Comparison of ENCODE assay signal across 33 cellular contexts in genomic region chr16:28589069-28589468, GRCh38. TPM values are rescaled to one million over a fixed set of nuclear protein-coding genes. Genes with fewer than 3 reads are reported as not detected.
"Had no signal": no experiment of that assay in that cellular context is flagged by ENCODE, and none has a peak within 500 bp of the region (broad histone marks: within the 10 kb centered on the region; RNA-seq: fewer than 3 reads in every experiment).

No MANE protein-coding gene starts in this region.

- H3K9me3 Mint-ChIP-seq: mesothelial cell of epicardium, naive B cell, nephron, neural progenitor cell, type B pancreatic cell had no signal

- H2AFZ ChIP-seq: neural progenitor cell had no signal

- H3K27me3 Mint-ChIP-seq: naive B cell, type B pancreatic cell had no signal

- DNase-seq: dorsolateral prefrontal cortex; effector CD4-positive, alpha-beta T cell; foreskin fibroblast; gastrocnemius medialis; head of caudate nucleus; mesenchymal stem cell; mucosa of descending colon; naive B cell; stimulated activated CD4-positive, alpha-beta T cell treated with anti-CD3 and anti-CD28 coated beads, Interleukin-12 subunit alpha, Interleukin-12 subunit beta, amount 100 ng/mL, for 4 hours; stimulated activated CD4-positive, alpha-beta T cell treated with anti-CD3 and anti-CD28 coated beads, Interleukin-1b, Interleukin-23, amount 100 ng/mL, for 48 hours; stimulated activated CD4-positive, alpha-beta T cell treated with anti-CD3 and anti-CD28 coated beads, Interleukin-4, amount 100 ng/mL, for 1 hour; stimulated activated CD8-positive, alpha-beta memory T cell treated with anti-CD3 and anti-CD28 coated beads, Interleukin-4, amount 100 ng/mL, for 48 hours; stimulated activated naive CD8-positive, alpha-beta T cell treated with anti-CD3 and anti-CD28 coated beads, Interleukin-15, Interleukin-2, amounts not matched to agents 100 U/mL and 50 U/mL, for 24 hours; substantia nigra; testis; tibial artery had no signal

- H3K27ac ChIP-seq: dorsolateral prefrontal cortex, epithelial cell of prostate, gastrocnemius medialis, neural progenitor cell, prostate gland, right atrium auricular region, testis, tibial artery had no signal

- H3K4me3 ChIP-seq: dorsolateral prefrontal cortex, gastrocnemius medialis, mucosa of descending colon, neural progenitor cell, prostate gland, right atrium auricular region, smooth muscle cell, testis, tibial artery had no signal

- H3K27me3 ChIP-seq: dorsolateral prefrontal cortex, gastrocnemius medialis, neural progenitor cell, right atrium auricular region, testis, tibial artery had no signal

- H3K4me3 Mint-ChIP-seq: mesothelial cell of epicardium, nephron, neural progenitor cell, type B pancreatic cell had no signal

- H3K27ac Mint-ChIP-seq: mesothelial cell of epicardium, nephron, neural progenitor cell, type B pancreatic cell had no signal

- H3K4me1 ChIP-seq: gastrocnemius medialis, neural progenitor cell, prostate gland, right atrium auricular region, tibial artery had no signal

- H3K36me3 ChIP-seq: neural progenitor cell had no signal

- H3K4me2 ChIP-seq: neural progenitor cell, smooth muscle cell had no signal

- ATAC-seq: esophagus mucosa; gastrocnemius medialis; left lobe of liver; mucosa of descending colon; sciatic nerve; stimulated activated naive CD8-positive, alpha-beta T cell treated with anti-CD3 and anti-CD28 coated beads, Interleukin-15, Interleukin-2, amounts not matched to agents 100 U/mL and 50 U/mL, for 24 hours had no signal

- H3K4me1 Mint-ChIP-seq: mesothelial cell of epicardium, nephron, neural progenitor cell had no signal

- H3K9ac ChIP-seq: neural progenitor cell had no signal

- H3K9me3 ChIP-seq: gastrocnemius medialis, mucosa of descending colon, prostate gland, right atrium auricular region, testis, tibial artery had no signal

RNA-seq across cellular contexts. Expression of gene SULT1A2, which starts 7.8 kb away (rescaled TPM):
- total RNA-seq: glomerular endothelial cell, lower leg skin, lung microvascular endothelial cell, smooth muscle cell had no signal
- polyA plus RNA-seq: keratinocyte, smooth muscle cell had no signal

RNA-seq across cellular contexts. Expression of gene SULT1A1, which starts 20.8 kb away (rescaled TPM):
- total RNA-seq: smooth muscle cell had no signal

RNA-seq across cellular contexts. Expression of gene NPIPB8, which starts 48.8 kb away (rescaled TPM):
- total RNA-seq: lower leg skin, osteocyte, right atrium auricular region, smooth muscle cell had no signal
- polyA plus RNA-seq: urinary bladder had no signal
